13 cellular contexts compared by ENCODE assay signal in genomic region chr6:36947570-36948351, GRCh38. TPM values are rescaled to one million over a fixed set of nuclear protein-coding genes. Genes with fewer than 3 reads are reported as not detected.
A peak's percentile ranks its signal among the peaks of the same experiment; 100 is the strongest.
DNase-seq lines count a peak whose midpoint lies in the region; ATAC-seq and TF ChIP-seq lines count a peak whose summit lies in the region.
"Had no signal": no experiment of that assay in that cellular context is flagged by ENCODE, and none has a peak within 500 bp of the region (broad histone marks: within the 10 kb centered on the region; RNA-seq: fewer than 3 reads in every experiment).

No MANE protein-coding gene starts in this region.

- no peaks in the 10 kb centered on the region for H3K9me3 ChIP-seq in DOHH2 (ENCODE audit: control insufficient read depth, insufficient read depth, low read length)

- H3K27ac ChIP-seq in DOHH2 (ENCODE audit: low read depth, low read length): no peak overlapping the region
- H3K27ac ChIP-seq: RWPE1 had no signal

- H3K27me3 Mint-ChIP-seq in central memory CD8-positive, alpha-beta T cell: no peaks in the 10 kb centered on the region

- H3K27me3 ChIP-seq in DOHH2 (ENCODE audit: control insufficient read depth, low read length): no peaks in the 10 kb centered on the region; the same call in 1 of the 2 replicates

- peak overlapping the region; percentile 69 for H3K27ac Mint-ChIP-seq in central memory CD8-positive, alpha-beta T cell (ENCODE audit: low read depth)
- H3K27ac Mint-ChIP-seq: HFFc6 had no signal

- H3K79me2 ChIP-seq in DOHH2 (ENCODE audit: control insufficient read depth, low read length): no peaks in the 10 kb centered on the region

- H3K4me1 ChIP-seq in DOHH2 (ENCODE audit: control insufficient read depth, low read length): peaks cover 6% of the 10 kb centered on the region

- H3K9me3 Mint-ChIP-seq in central memory CD8-positive, alpha-beta T cell: no peaks in the 10 kb centered on the region

- 0 out of 2 replicates have a peak overlapping the region, but pooled peaks have one; percentile 11 for H3K4me2 ChIP-seq in DOHH2 (ENCODE audit: low read length)

- no peaks in the 10 kb centered on the region for H4K20me1 ChIP-seq in DOHH2 (ENCODE audit: control insufficient read depth, insufficient read depth, low read depth, low read length)

- H3K36me3 Mint-ChIP-seq in central memory CD8-positive, alpha-beta T cell (ENCODE audit: insufficient read depth): peaks cover 1% of the 10 kb centered on the region

- intact Hi-C loops in Right ventricle myocardium superior (cut with DNase I): no loop called here

- in situ Hi-C loops in SK-MEL-5 (cut with HindIII; ENCODE audit: low pct_unique_long_range_greater_than_20kb, low sequenced_read_pairs) (no loop called here), ACHN (cut with HindIII; ENCODE audit: low pct_ligation_motif_present, low pct_unique_long_range_greater_than_20kb, low sequenced_read_pairs) (no loop called here)

- H3F3A ChIP-seq in DOHH2 (ENCODE audit: control insufficient read depth, insufficient read depth): no peaks in the 10 kb centered on the region

- peaks cover 25% of the 10 kb centered on the region for H3K4me1 Mint-ChIP-seq in central memory CD8-positive, alpha-beta T cell

- peak; percentile 93 for DNase-seq in SK-MEL-5 (ENCODE audit: low read depth, low spot score)
- peak in 1 of 2 donors; percentile 21 for DNase-seq in central memory CD8-positive, alpha-beta T cell (ENCODE audit: low spot score in 2 of 2)
- DNase-seq in pons (ENCODE audit: low spot score): peak; percentile 99
- DNase-seq in EL: no peak
- no peak for DNase-seq in Right ventricle myocardium superior
- DNase-seq in ACHN: no peak
- DNase-seq: glutamatergic neuron, HFFc6, NCI-H187, small intestine had no signal

- ATAC-seq in central memory CD8-positive, alpha-beta T cell (replicated peaks; ENCODE audit: extremely low read depth, poor library complexity, severe bottlenecking): peak; percentile 88
- ATAC-seq in Right ventricle myocardium superior (ENCODE audit: poor library complexity) (no peak), HG03378 (IDR thresholded peaks at IDR 0.05; ENCODE audit: unreplicated experiment) (no peak)

- H3K4me3 Mint-ChIP-seq in central memory CD8-positive, alpha-beta T cell: no peak overlapping the region
- H3K4me3 Mint-ChIP-seq: HFFc6 had no signal

- H3K9me2 ChIP-seq in DOHH2 (replicated peaks; ENCODE audit: control insufficient read depth, low read length): no peaks in the 10 kb centered on the region

- no peaks in the 10 kb centered on the region for H3K36me3 ChIP-seq in DOHH2 (ENCODE audit: control insufficient read depth, low read length)

- TF ChIP-seq CTCF in DOHH2 (IDR thresholded peaks at IDR 0.05; ENCODE audit: low read depth, low read length, poor library complexity, severe bottlenecking): no peak

- H3K4me3 ChIP-seq in DOHH2 (ENCODE audit: low read length): no peak overlapping the region

RNA-seq across cellular contexts. Expression of gene PI16, which starts 6.8 kb away (rescaled TPM):
- not detected in 2 replicates for total RNA-seq in SK-MEL-5 (2014; rRNA removed; shearing (Covaris generic))
- not detected in 2 replicates for polyA plus RNA-seq in SK-MEL-5 (2015; cell fraction: cytosol; rRNA removed)
- polyA plus RNA-seq in SK-MEL-5 (2015; cell fraction: nucleus; rRNA removed): not detected in 2 replicates
- total RNA-seq in Right ventricle myocardium superior: 27.8 TPM
- total RNA-seq: HFFc6 had no signal

RNA-seq across cellular contexts. Expression of gene MTCH1, which starts 38.2 kb away (rescaled TPM):
- total RNA-seq in SK-MEL-5 (2014; rRNA removed; shearing (Covaris generic)): 214 and 222 TPM in 2 replicates
- polyA plus RNA-seq in SK-MEL-5 (2015; cell fraction: cytosol; rRNA removed): 170 and 173 TPM in 2 replicates
- 241 and 246 TPM in 2 replicates for polyA plus RNA-seq in SK-MEL-5 (2015; cell fraction: nucleus; rRNA removed)
- total RNA-seq in Right ventricle myocardium superior: 205 TPM

RNA-seq across cellular contexts. Expression of gene FGD2, which starts 57.7 kb away (rescaled TPM):
- total RNA-seq in SK-MEL-5 (2014; rRNA removed; shearing (Covaris generic)): 0.08 TPM in 1 of 2 replicates, not detected in the other
- not detected in 2 replicates for polyA plus RNA-seq in SK-MEL-5 (2015; cell fraction: cytosol; rRNA removed)
- polyA plus RNA-seq in SK-MEL-5 (2015; cell fraction: nucleus; rRNA removed): not detected in 2 replicates
- 5.7 TPM for total RNA-seq in Right ventricle myocardium superior
- total RNA-seq: HFFc6 had no signal

Comparison
In these comparisons a context has a peak if more than half of its experiments do, and no peak if none do; other contexts are left out.
1. DNase-seq: peak in SK-MEL-5 (single experiment) and pons (single experiment); none in EL (single experiment), Right ventricle myocardium superior (single experiment) and ACHN (single experiment).
2. RNA of gene PI16, which starts 6.8 kb away (total RNA-seq): 27.8 TPM in Right ventricle myocardium superior (single experiment); not detected in SK-MEL-5; every median in the first group is over 10 times any median in the second.